ENCODE assay signal across 10 cellular contexts in the genomic region with DNA sequence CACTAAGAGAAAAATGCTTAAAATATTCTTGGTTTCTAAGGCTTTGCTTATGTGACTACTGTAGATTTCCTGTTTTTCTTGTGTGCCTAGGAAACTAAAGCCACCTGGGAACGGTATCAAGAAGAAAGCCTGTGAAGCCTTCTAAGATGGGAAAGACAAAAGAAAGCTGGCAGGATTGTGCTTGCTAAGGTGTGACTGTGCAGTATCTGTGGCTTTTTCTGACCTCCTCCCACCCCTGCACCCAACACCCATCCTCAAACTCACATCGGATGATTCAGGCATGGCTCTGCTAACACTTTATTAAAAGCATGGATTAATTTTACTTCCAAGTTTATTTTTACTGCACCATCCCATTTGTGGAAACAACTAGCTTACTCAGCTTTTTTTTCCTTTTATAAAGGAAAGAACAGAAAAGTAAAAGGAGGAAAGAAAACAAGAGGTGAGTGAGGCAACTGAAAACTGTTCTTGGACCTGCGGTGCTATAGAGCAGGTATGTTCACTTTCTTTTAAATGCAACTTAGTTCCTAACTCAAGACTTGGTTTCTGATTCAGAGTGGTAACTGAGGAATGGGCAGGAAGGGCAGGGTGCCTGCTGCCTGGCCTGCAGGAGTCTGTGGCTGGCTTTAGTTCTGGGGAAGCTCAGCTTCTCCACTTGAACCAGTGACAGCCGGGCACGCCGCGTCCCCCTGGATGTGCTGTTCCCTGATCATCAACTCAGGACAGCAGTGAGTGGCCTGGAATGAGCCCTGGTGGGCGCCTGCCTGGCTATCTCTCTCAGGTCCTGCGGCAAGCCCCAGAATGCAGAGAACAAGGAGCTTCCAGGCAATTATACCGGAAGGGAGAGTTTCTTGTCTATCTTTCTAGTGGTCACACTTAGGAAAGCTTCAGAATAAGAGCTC. TPM values are rescaled to one million over a fixed set of nuclear protein-coding genes. Genes with fewer than 3 reads are reported as not detected.
A peak's percentile ranks its signal among the peaks of the same experiment; 100 is the strongest.
DNase-seq lines count a peak whose midpoint lies in the region; ATAC-seq, FAIRE-seq and TF ChIP-seq lines count a peak whose summit lies in the region.
"Had no signal": no experiment of that assay in that cellular context is flagged by ENCODE, and none has a peak within 500 bp of the region (broad histone marks: within the 10 kb centered on the region; RNA-seq: fewer than 3 reads in every experiment).

A gene with protein sequence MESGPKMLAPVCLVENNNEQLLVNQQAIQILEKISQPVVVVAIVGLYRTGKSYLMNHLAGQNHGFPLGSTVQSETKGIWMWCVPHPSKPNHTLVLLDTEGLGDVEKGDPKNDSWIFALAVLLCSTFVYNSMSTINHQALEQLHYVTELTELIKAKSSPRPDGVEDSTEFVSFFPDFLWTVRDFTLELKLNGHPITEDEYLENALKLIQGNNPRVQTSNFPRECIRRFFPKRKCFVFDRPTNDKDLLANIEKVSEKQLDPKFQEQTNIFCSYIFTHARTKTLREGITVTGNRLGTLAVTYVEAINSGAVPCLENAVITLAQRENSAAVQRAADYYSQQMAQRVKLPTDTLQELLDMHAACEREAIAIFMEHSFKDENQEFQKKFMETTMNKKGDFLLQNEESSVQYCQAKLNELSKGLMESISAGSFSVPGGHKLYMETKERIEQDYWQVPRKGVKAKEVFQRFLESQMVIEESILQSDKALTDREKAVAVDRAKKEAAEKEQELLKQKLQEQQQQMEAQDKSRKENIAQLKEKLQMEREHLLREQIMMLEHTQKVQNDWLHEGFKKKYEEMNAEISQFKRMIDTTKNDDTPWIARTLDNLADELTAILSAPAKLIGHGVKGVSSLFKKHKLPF (plus strand): TSS at position 422 of the 899 bp plus-strand sequence. CDS start 4,493 bp downstream, outside the sequence.

- H3K36me3 Mint-ChIP-seq in T-helper 17 cell (ENCODE audit: low read depth) = no peaks in the 10 kb centered on the region

- no peaks in the 10 kb centered on the region for H3K27me3 ChIP-seq in pancreas
- H3K27me3 ChIP-seq: brain microvascular endothelial cell had no signal

- DNase-seq in T-helper 17 cell = no peak
- peak; percentile 25 for DNase-seq in iPS-NIHi7 (ENCODE audit: extremely low spot score)
- no peak for DNase-seq in NCI-H345 treated with DMSO at 0.1 percent for 48 hours (lab: John Stamatoyannopoulos, UW; ENCODE audit: unreplicated experiment)
- no peak for DNase-seq in MV-4-11 (lab: John Stamatoyannopoulos, UW)
- DNase-seq in NCI-H82 (lab: John Stamatoyannopoulos, UW) = no peak
- no peak for DNase-seq in pancreas
- DNase-seq: brain microvascular endothelial cell had no signal

- no peak within 1 kb of the TSS for H3K27ac ChIP-seq in pancreas
- H3K27ac ChIP-seq: brain microvascular endothelial cell had no signal

- H3K4me1 ChIP-seq in pancreas = no peaks in the 10 kb centered on the region

- peak; percentile 42 for ATAC-seq in GM18498 (IDR thresholded peaks at IDR 0.05; ENCODE audit: unreplicated experiment)
- ATAC-seq in GM21825 (IDR thresholded peaks at IDR 0.05; ENCODE audit: unreplicated experiment) = peak; percentile 50
- ATAC-seq in T-helper 17 cell = no peak
- ATAC-seq in pancreas = no peak

- H3K4me3 ChIP-seq in pancreas = no peak within 1 kb of the TSS

- H3K9me3 ChIP-seq in T-helper 17 cell (ENCODE audit: control insufficient read depth, low read length, poor library complexity, severe bottlenecking) = no peaks in the 10 kb centered on the region
- no peaks in the 10 kb centered on the region for H3K9me3 ChIP-seq in pancreas

- 77 to 81% methylated on average over 10 of the region's 10 CpGs for WGBS in pancreas, 2 donors

- H3K4me1 Mint-ChIP-seq in T-helper 17 cell = peaks cover 10% of the 10 kb centered on the region

- H3K4me3 Mint-ChIP-seq in T-helper 17 cell = no peak within 1 kb of the TSS

- TF ChIP-seq CTCF in pancreas (IDR thresholded peaks at IDR 0.05) = no peak

- peaks cover under 1% of the 10 kb centered on the region for H3K27me3 Mint-ChIP-seq in T-helper 17 cell

- H3K27ac Mint-ChIP-seq in T-helper 17 cell = peak within 1 kb of the TSS; percentile 16

- no peaks in the 10 kb centered on the region for H3K36me3 ChIP-seq in pancreas
- H3K36me3 ChIP-seq: brain microvascular endothelial cell had no signal

- no peak for FAIRE-seq in pancreas (lab: Jason Lieb, UNC)
- FAIRE-seq: islet of Langerhans had no signal

- intact Hi-C loops in pancreas (cut with DNase I) = no loop called here

RNA-seq across cellular contexts. Expression of the gene that starts here (rescaled TPM):
- total RNA-seq in T-helper 17 cell (under 1 TPM; 0.17 to 0.23 TPM), pancreas (under 1 TPM in 1 of 6 donors, not detected in 5; 0.09 TPM)
- under 1 TPM; 0.05 to 0.08 TPM for polyA plus RNA-seq in pancreas

Comparison
In these comparisons a context has a peak if more than half of its experiments do, and no peak if none do; other contexts are left out.
1. ATAC-seq: peak in GM18498 (single experiment) and GM21825 (single experiment); none in T-helper 17 cell (single experiment) and pancreas (0 of 4).